16 cellular contexts compared by ENCODE assay signal in the genomic region with DNA sequence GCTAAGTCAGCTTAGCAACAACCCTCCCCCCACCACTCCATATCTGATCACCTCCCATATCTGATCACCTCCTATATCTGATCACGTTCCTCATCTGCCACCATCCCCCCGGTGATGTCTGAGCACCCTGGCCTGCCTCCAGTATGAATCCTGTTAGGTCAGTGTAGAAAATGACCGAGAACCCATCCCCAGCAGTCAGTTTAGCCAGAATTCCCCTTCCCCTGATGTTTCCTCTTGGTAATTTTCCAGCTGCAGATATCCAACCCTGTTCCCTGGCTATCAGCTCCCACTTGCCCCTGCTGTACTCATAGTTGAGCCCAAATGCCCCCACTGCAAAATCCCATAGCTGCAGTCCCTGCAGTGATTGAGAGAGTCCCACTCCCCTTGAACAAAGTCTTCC. TPM values are rescaled to one million over a fixed set of nuclear protein-coding genes. Genes with fewer than 3 reads are reported as not detected.
A peak's percentile ranks its signal among the peaks of the same experiment; 100 is the strongest.
DNase-seq lines count a peak whose midpoint lies in the region; ATAC-seq and TF ChIP-seq lines count a peak whose summit lies in the region.
"Had no signal": no experiment of that assay in that cellular context is flagged by ENCODE, and none has a peak within 500 bp of the region (broad histone marks: within the 10 kb centered on the region; RNA-seq: fewer than 3 reads in every experiment).

No MANE protein-coding gene starts in this region.

- H3K27me3 Mint-ChIP-seq in CD4-positive, alpha-beta memory T cell: no peaks in the 10 kb centered on the region
- H3K27me3 Mint-ChIP-seq in T-cell (no peaks in the 10 kb centered on the region), natural killer cell (ENCODE audit: low read depth in 2 of 2) (no peaks in the 10 kb centered on the region)

- no peak for DNase-seq in CD4-positive, alpha-beta memory T cell
- DNase-seq in T-cell (no peak), dermis blood vessel endothelial cell (peak; percentile 62), natural killer cell (no peak), WERI-Rb-1 (no peak), SKM-1 (lab: John Stamatoyannopoulos, UW; ENCODE audit: unreplicated experiment) (no peak), NCI-H69 (lab: John Stamatoyannopoulos, UW) (no peak)
- DNase-seq: adrenal gland, cortex of kidney, NCI-H1105 treated with DMSO at 0.1 percent for 48 hours, NCI-H510A, occipital lobe had no signal

- no peak overlapping the region for H3K4me3 ChIP-seq in CD4-positive, alpha-beta memory T cell (ENCODE audit: low read length in 2 of 2)
- no peak overlapping the region for H3K4me3 ChIP-seq in WERI-Rb-1 (ENCODE audit: low read depth, low read length)
- H3K4me3 ChIP-seq: adrenal gland, heart left ventricle had no signal

- CTCF ChIA-PET in CD4-positive, alpha-beta memory T cell (lab: Charles Lee; ENCODE audit: partially characterized antibody): interaction anchor here (1.0 to 13.8 kb wide), 6 partner anchors 12 to 182 kb away, joined by 4 to 463 read pairs (median 71); partner anchors contain the start of genes ISCU, SART3 and SELPLG
- CTCF ChIA-PET in T-cell (lab: Charles Lee): interaction anchor here (0.6 to 5.0 kb wide), 4 partner anchors 10 to 109 kb away, joined by 3 to 112 read pairs (median 3); partner anchors contain the start of gene SELPLG (in 1 of the 2)

- TF ChIP-seq CTCF in natural killer cell (IDR thresholded peaks at IDR 0.05) (no peak), WERI-Rb-1 (IDR thresholded peaks at IDR 0.05; ENCODE audit: low read depth, low read length) (no peak)

- intact Hi-C loops in CD4-positive, alpha-beta memory T cell (cut with micrococcal nuclease): no loop called here
- intact Hi-C loops in natural killer cell (cut with micrococcal nuclease): no loop called here

- peaks cover 49 to 84% of the 10 kb centered on the region in 2 donors for H3K36me3 Mint-ChIP-seq in CD4-positive, alpha-beta memory T cell
- H3K36me3 Mint-ChIP-seq in T-cell (peaks cover 54% of the 10 kb centered on the region), natural killer cell (peaks cover 11% of the 10 kb centered on the region)

- H3K27ac Mint-ChIP-seq in CD4-positive, alpha-beta memory T cell: peak overlapping the region; percentile 17 to 99 (median 66)
- H3K27ac Mint-ChIP-seq in T-cell (peak overlapping the region; percentile 48 to 71), natural killer cell (peak overlapping the region; percentile 92 to 100)

- ATAC-seq in T-cell (replicated peaks in 1 of 4): no peak
- no peak for ATAC-seq in natural killer cell
- no peak for ATAC-seq in GM18870 (IDR thresholded peaks at IDR 0.05; ENCODE audit: unreplicated experiment)
- ATAC-seq: heart left ventricle, left lobe of liver had no signal

- peaks cover 56 to 94% (median 74%) of the 10 kb centered on the region in 4 donors for H3K4me1 Mint-ChIP-seq in CD4-positive, alpha-beta memory T cell
- peaks cover 78 to 93% (median 80%) of the 10 kb centered on the region in 3 donors for H3K4me1 Mint-ChIP-seq in T-cell
- peaks cover 75 to 83% of the 10 kb centered on the region in 2 donors for H3K4me1 Mint-ChIP-seq in natural killer cell

- H3K9me3 ChIP-seq in CD4-positive, alpha-beta memory T cell (ENCODE audit: control insufficient read depth in 1 of 2, low read length in 2 of 2): no peaks in the 10 kb centered on the region
- H3K9me3 ChIP-seq in WERI-Rb-1 (ENCODE audit: severe bottlenecking): no peaks in the 10 kb centered on the region
- H3K9me3 ChIP-seq: adrenal gland had no signal

- H3K9me3 Mint-ChIP-seq in CD4-positive, alpha-beta memory T cell: peaks cover 0 to 4% (median under 1%) of the 10 kb centered on the region in 8 donors
- H3K9me3 Mint-ChIP-seq in T-cell (peaks cover 0 to 3% (median 0%) of the 10 kb centered on the region in 3 donors), natural killer cell (peaks cover 0 to 3% of the 10 kb centered on the region in 2 donors)

- H3K4me3 Mint-ChIP-seq in CD4-positive, alpha-beta memory T cell: peak overlapping the region in 2 of 8 donors; percentile 8 to 34
- H3K4me3 Mint-ChIP-seq in T-cell (peak overlapping the region in 1 of 3 donors; percentile 57), natural killer cell (no peak overlapping the region)

- no peaks in the 10 kb centered on the region for H3K27me3 ChIP-seq in CD4-positive, alpha-beta memory T cell (ENCODE audit: insufficient read depth, low read length)
- no peaks in the 10 kb centered on the region for H3K27me3 ChIP-seq in WERI-Rb-1 (ENCODE audit: insufficient read depth, low read depth, severe bottlenecking)
- H3K27me3 ChIP-seq: adrenal gland, heart left ventricle had no signal

- POLR2A ChIA-PET in CD4-positive, alpha-beta memory T cell (lab: Charles Lee; ENCODE audit: partially characterized antibody): interaction anchor here (0.6 to 9.9 kb wide), 6 partner anchors 10 to 180 kb away, joined by 3 to 310 read pairs (median 3); partner anchors contain the start of genes ISCU and SELPLG
- POLR2A ChIA-PET in T-cell (lab: Charles Lee): interaction anchor here (0.6 to 0.7 kb wide), 2 partner anchors 9 to 12 kb away, joined by 4 to 5 read pairs; no protein-coding TSS in a partner anchor

- no peak overlapping the region for H3K27ac ChIP-seq in CD4-positive, alpha-beta memory T cell (ENCODE audit: low read depth, low read length)
- no peak overlapping the region for H3K27ac ChIP-seq in WERI-Rb-1

- peaks cover 53% of the 10 kb centered on the region for H3K36me3 ChIP-seq in CD4-positive, alpha-beta memory T cell (ENCODE audit: insufficient read depth, low read length)
- H3K36me3 ChIP-seq in WERI-Rb-1: no peaks in the 10 kb centered on the region
- H3K36me3 ChIP-seq: adrenal gland had no signal

- peaks cover 92% of the 10 kb centered on the region for H3K4me1 ChIP-seq in CD4-positive, alpha-beta memory T cell (ENCODE audit: insufficient read depth, low read length)

RNA-seq across cellular contexts. Expression of gene SELPLG, which starts 12.5 kb away (rescaled TPM):
- 100 to 1,000 TPM; 175 to 176 TPM for total RNA-seq in CD4-positive, alpha-beta memory T cell
- polyA plus RNA-seq in CD4-positive, alpha-beta memory T cell: 100 to 1,000 TPM; 485 to 781 TPM
- total RNA-seq in T-cell (100 to 1,000 TPM; 102 to 220 (median 215) TPM), dermis blood vessel endothelial cell (0.65 and 0.85 TPM in 2 replicates), natural killer cell (100 to 1,000 TPM; 179 to 201 (median 201) TPM)
- total RNA-seq: HepG2 had no signal

RNA-seq across cellular contexts. Expression of gene TMEM119, which starts 23.3 kb away (rescaled TPM):
- total RNA-seq in CD4-positive, alpha-beta memory T cell: under 1 TPM; 0.30 to 0.58 TPM
- polyA plus RNA-seq in CD4-positive, alpha-beta memory T cell: under 1 TPM in 1 of 2 donors, not detected in 1; 0.42 TPM
- 1 to 10 TPM in 2 of 5 donors, under 1 TPM in 3; 0.13 to 3.9 (median 0.98) TPM for total RNA-seq in T-cell
- total RNA-seq in dermis blood vessel endothelial cell: under 0.01 TPM in 1 of 2 replicates, not detected in the other
- total RNA-seq in natural killer cell: 1 to 10 TPM in 1 of 3 donors, under 1 TPM in 2; 0.70 to 3.4 (median 0.71) TPM
- total RNA-seq: HepG2 had no signal
- polyA plus RNA-seq: HepG2 had no signal

RNA-seq across cellular contexts. Expression of gene ISCU, which starts 58.8 kb away (rescaled TPM):
- 100 to 1,000 TPM; 182 to 195 TPM for total RNA-seq in CD4-positive, alpha-beta memory T cell
- polyA plus RNA-seq in CD4-positive, alpha-beta memory T cell: 100 to 1,000 TPM; 267 to 316 TPM
- total RNA-seq in T-cell: 100 to 1,000 TPM; 108 to 190 (median 130) TPM
- 96.5 and 106 TPM in 2 replicates for total RNA-seq in dermis blood vessel endothelial cell
- 100 to 1,000 TPM in 1 of 3 donors, 10 to 100 TPM in 2; 86.9 to 103 (median 97.4) TPM for total RNA-seq in natural killer cell

Comparison
In these comparisons a context has a peak if more than half of its experiments do, and no peak if none do; other contexts are left out.
1. RNA of gene SELPLG, which starts 12.5 kb away (total RNA-seq): 102 to 220 TPM in T-cell, 179 to 201 TPM in natural killer cell and 175 to 176 TPM in CD4-positive, alpha-beta memory T cell; 0.65 to 0.85 TPM in dermis blood vessel endothelial cell; every median in the first group is over 10 times any median in the second.
2. Peak in every context shown above with its lines, with median percentiles within 50 percentile points of each other: H3K27ac Mint-ChIP-seq.